ENCODE assay signal across 13 cellular contexts in genomic region chr21:44218461-44218860, GRCh38. TPM values are rescaled to one million over a fixed set of nuclear protein-coding genes. Genes with fewer than 3 reads are reported as not detected.
"Had no signal": no experiment of that assay in that cellular context is flagged by ENCODE, and none has a peak within 500 bp of the region (broad histone marks: within the 10 kb centered on the region; RNA-seq: fewer than 3 reads in every experiment).

No MANE protein-coding gene starts in this region.

RNA-seq across cellular contexts. Expression of gene ICOSLG, which starts 22.3 kb away (rescaled TPM):
- total RNA-seq: ascending aorta, SJCRH30 had no signal
- polyA plus RNA-seq: cardiac muscle cell had no signal

RNA-seq across cellular contexts. Expression of gene DNMT3L, which starts 43.2 kb away (rescaled TPM):
- total RNA-seq: activated CD4-positive, alpha-beta T cell treated with anti-CD3 and anti-CD28 coated beads, Interleukin-2, amount 10 ng/mL, durations not matched to agents 24 days and 14 days; activated CD8-positive, alpha-beta memory T cell treated with anti-CD3 and anti-CD28 coated beads for 36 hours; activated CD8-positive, alpha-beta T cell treated with anti-CD3 and anti-CD28 coated beads for 36 hours; activated naive CD8-positive, alpha-beta T cell treated with anti-CD3 and anti-CD28 coated beads, Interleukin-2, amount 10 ng/mL, durations not matched to agents 7 days and 5 days; activated T-helper 2 cell treated with anti-CD3 and anti-CD28 coated beads, Interferon-gamma antibody, Interleukin-2, Interleukin-4, amounts not matched to agents 10 μg/mL and 5 μg/mL and 100 μg/mL, durations not matched to agents 14 hours and 24 hours and 36 hours; ascending aorta; cardiac muscle cell; MCF 10A; OCI-LY7; SJCRH30; T-helper 1 cell treated with Interleukin-12 subunit alpha and Interleukin-12 subunit beta and Interleukin-4 antibody, amounts not matched to agents 30 ng/mL and 1 ng/mL, for 36 hours; T-helper 2 cell treated with Interferon-gamma antibody and Interleukin-4, amounts not matched to agents 100 ng/mL and 5 ng/mL, for 36 hours had no signal
- polyA plus RNA-seq: adipose tissue, cardiac muscle cell had no signal
